11 cellular contexts compared by ENCODE assay signal in genomic region chr2:68193774-68194372, GRCh38. TPM values are rescaled to one million over a fixed set of nuclear protein-coding genes. Genes with fewer than 3 reads are reported as not detected.
DNase-seq lines count a peak whose midpoint lies in the region; FAIRE-seq and TF ChIP-seq lines count a peak whose summit lies in the region.
"Had no signal": no experiment of that assay in that cellular context is flagged by ENCODE, and none has a peak within 500 bp of the region (broad histone marks: within the 10 kb centered on the region; RNA-seq: fewer than 3 reads in every experiment).

No MANE protein-coding gene starts in this region.

- TF ChIP-seq POLR2A in H54 (IDR thresholded peaks at IDR 0.05; ENCODE audit: low read depth, low read length): no peak

- DNase-seq in A172 (ENCODE audit: low spot score): peak; percentile 54
- DNase-seq in H54 (ENCODE audit: insufficient read length, low spot score): no peak
- DNase-seq in astrocyte of the cerebellum (ENCODE audit: low read depth): peak; percentile 16
- DNase-seq in iris pigment epithelial cell (ENCODE audit: low read depth): peak; percentile 66
- DNase-seq in G401 (ENCODE audit: low spot score): no peak
- DNase-seq in RPMI8226: no peak
- no peak for DNase-seq in DMS79 treated with DMSO at 0.1 percent for 48 hours (lab: John Stamatoyannopoulos, UW)
- DNase-seq in Kasumi-1 (lab: John Stamatoyannopoulos, UW): no peak
- DNase-seq: NCI-H1436 treated with DMSO at 0.1 percent for 48 hours; stimulated activated CD4-positive, alpha-beta T cell treated with anti-CD3 and anti-CD28 coated beads, Interleukin-4, amount 100 ng/mL, for 1 hour had no signal

- peak; percentile 91 for FAIRE-seq in H54 (lab: Jason Lieb, UNC)

- TF ChIP-seq CTCF in astrocyte of the cerebellum (IDR thresholded peaks at IDR 0.05; ENCODE audit: low read depth, low read length, missing control alignments): no peak

- no peak overlapping the region for H3K4me3 ChIP-seq in astrocyte of the cerebellum (ENCODE audit: low read depth, low read length)
- H3K4me3 ChIP-seq: thoracic aorta had no signal

- in situ Hi-C loops in astrocyte of the cerebellum (cut with HindIII; ENCODE audit: low sequenced_read_pairs): no loop called here
- in situ Hi-C loops in G401 (cut with HindIII; ENCODE audit: low sequenced_read_pairs): no loop called here

RNA-seq across cellular contexts. Expression of gene PNO1, which starts 36.2 kb away (rescaled TPM):
- total RNA-seq in A172 (2014; rRNA removed; shearing (Covaris generic)): 63.1 and 64.0 TPM in 2 replicates
- total RNA-seq in G401 (2014; rRNA removed; shearing (Covaris generic)): 34.1 and 42.1 TPM in 2 replicates

RNA-seq across cellular contexts. Expression of gene PPP3R1, which starts 58.5 kb away (rescaled TPM):
- 18.0 and 24.5 TPM in 2 replicates for total RNA-seq in A172 (2014; rRNA removed; shearing (Covaris generic))
- 36.6 and 41.7 TPM in 2 replicates for total RNA-seq in G401 (2014; rRNA removed; shearing (Covaris generic))

Comparison
In these comparisons a context has a peak if more than half of its experiments do, and no peak if none do; other contexts are left out.
1. DNase-seq: peak in A172 (single experiment), astrocyte of the cerebellum (single experiment) and iris pigment epithelial cell (single experiment); none in H54 (single experiment), G401 (single experiment), RPMI8226 (single experiment), DMS79 treated with DMSO at 0.1 percent for 48 hours (single experiment) and Kasumi-1 (0 of 2).